ENCODE assay signal across 7 cellular contexts in the genomic region with DNA sequence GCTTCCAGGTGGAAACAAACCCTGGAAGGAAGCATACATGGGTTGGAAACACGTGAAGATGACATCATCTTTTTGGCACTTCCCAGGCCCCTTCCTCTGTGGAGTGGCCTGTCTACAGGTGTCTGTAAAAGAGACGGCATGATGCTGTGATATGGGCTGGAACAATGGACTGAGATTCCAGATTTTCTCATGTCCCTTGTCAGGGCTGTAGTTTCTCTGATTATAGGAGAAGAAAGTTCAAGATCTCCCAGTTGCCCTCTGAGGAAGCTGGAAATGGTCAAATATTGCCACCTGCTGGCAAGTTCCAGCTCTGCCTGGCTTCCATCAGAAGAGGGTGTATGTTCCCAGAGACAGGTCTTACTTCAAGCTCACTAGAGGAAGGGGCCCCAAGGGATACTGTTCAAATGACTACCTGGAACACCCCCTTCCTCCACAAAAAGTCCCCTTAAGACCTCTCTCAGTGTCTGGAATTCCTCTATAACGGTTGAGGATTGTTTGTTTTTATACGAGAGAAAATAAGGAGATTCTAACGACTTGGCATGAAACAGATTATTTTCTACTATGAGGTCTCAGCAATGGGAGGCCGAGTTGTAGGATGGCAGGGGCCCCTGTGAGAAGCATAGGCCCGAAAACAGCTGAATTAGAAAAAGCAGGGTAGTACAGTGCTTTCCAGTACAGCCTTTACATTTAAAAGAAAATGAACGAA. TPM values are rescaled to one million over a fixed set of nuclear protein-coding genes. Genes with fewer than 3 reads are reported as not detected.
DNase-seq lines count a peak whose midpoint lies in the region; ATAC-seq, FAIRE-seq and TF ChIP-seq lines count a peak whose summit lies in the region.

No MANE protein-coding gene starts in this region.

- H3K79me2 ChIP-seq in astrocyte (ENCODE audit: insufficient read depth, low read length) (no peaks in the 10 kb centered on the region), hepatocyte (no peaks in the 10 kb centered on the region), smooth muscle cell (ENCODE audit: low read depth) (no peaks in the 10 kb centered on the region)

- H3K36me3 ChIP-seq in astrocyte (ENCODE audit: insufficient read depth, low read length) (no peaks in the 10 kb centered on the region), hepatocyte (replicated peaks; ENCODE audit: insufficient read depth, low read depth) (no peaks in the 10 kb centered on the region), smooth muscle cell (ENCODE audit: low read depth) (no peaks in the 10 kb centered on the region)

- no peak for TF ChIP-seq POLR2A in GM12891 (IDR thresholded peaks at IDR 0.05; ENCODE audit: low read depth, low read length)

- H3K9ac ChIP-seq in astrocyte (ENCODE audit: low read length) (no peak overlapping the region), smooth muscle cell (ENCODE audit: low read depth) (no peak overlapping the region)

- no peak overlapping the region for H3K27ac ChIP-seq in astrocyte (ENCODE audit: low read depth, low read length)
- no peak overlapping the region for H3K27ac ChIP-seq in hepatocyte
- no peak overlapping the region for H3K27ac ChIP-seq in smooth muscle cell (ENCODE audit: low read depth)

- no peaks in the 10 kb centered on the region for H3K9me3 ChIP-seq in astrocyte (ENCODE audit: insufficient read depth, low read depth, low read length)
- no peaks in the 10 kb centered on the region for H3K9me3 ChIP-seq in hepatocyte (ENCODE audit: low read depth)
- no peaks in the 10 kb centered on the region for H3K9me3 ChIP-seq in smooth muscle cell (replicated peaks; ENCODE audit: low read depth)

- peaks cover 3% of the 10 kb centered on the region for H3K27me3 Mint-ChIP-seq in T-helper 2 cell treated with Interferon-gamma antibody and Interleukin-4, amounts not matched to agents 5 μg/mL and 100 μg/mL, for 36 hours (ENCODE audit: low read depth)
- H3K27me3 Mint-ChIP-seq in astrocyte (ENCODE audit: low read depth, unreplicated experiment) = peaks cover 26% of the 10 kb centered on the region

- H3F3A ChIP-seq in smooth muscle cell (ENCODE audit: low read depth) = no peaks in the 10 kb centered on the region

- no peak overlapping the region for H3K4me3 ChIP-seq in astrocyte (ENCODE audit: insufficient read depth, low read depth, low read length)
- no peak overlapping the region for H3K4me3 ChIP-seq in hepatocyte
- H3K4me3 ChIP-seq in smooth muscle cell = no peak overlapping the region

- H3K4me3 Mint-ChIP-seq in T-helper 2 cell treated with Interferon-gamma antibody and Interleukin-4, amounts not matched to agents 5 μg/mL and 100 μg/mL, for 36 hours = no peak overlapping the region
- no peak overlapping the region for H3K4me3 Mint-ChIP-seq in astrocyte (ENCODE audit: unreplicated experiment)

- H3K4me1 ChIP-seq in astrocyte (ENCODE audit: insufficient read depth, low read length) = no peaks in the 10 kb centered on the region
- peaks cover 4% of the 10 kb centered on the region for H3K4me1 ChIP-seq in hepatocyte (ENCODE audit: insufficient read depth)
- no peaks in the 10 kb centered on the region for H3K4me1 ChIP-seq in smooth muscle cell (ENCODE audit: low read depth)

- H3K9me3 Mint-ChIP-seq in T-helper 2 cell treated with Interferon-gamma antibody and Interleukin-4, amounts not matched to agents 5 μg/mL and 100 μg/mL, for 36 hours = no peaks in the 10 kb centered on the region
- no peaks in the 10 kb centered on the region for H3K9me3 Mint-ChIP-seq in astrocyte (ENCODE audit: unreplicated experiment)

- peak overlapping the region; percentile 19 for H2AFZ ChIP-seq in astrocyte (ENCODE audit: low read depth, low read length)
- H2AFZ ChIP-seq in hepatocyte = no peak overlapping the region
- H2AFZ ChIP-seq in smooth muscle cell (ENCODE audit: low read depth) = no peak overlapping the region

- WGBS in hepatocyte (ENCODE audit: low lambda C conversion rate, missing lambda C conversion rate) = 59% methylated on average over 8 of the region's 8 CpGs
- WGBS in smooth muscle cell (ENCODE audit: low lambda C conversion rate) = 49% methylated on average over 8 of the region's 8 CpGs

- no peaks in the 10 kb centered on the region for H3K36me3 Mint-ChIP-seq in T-helper 2 cell treated with Interferon-gamma antibody and Interleukin-4, amounts not matched to agents 5 μg/mL and 100 μg/mL, for 36 hours (ENCODE audit: low read depth)
- peaks cover 2% of the 10 kb centered on the region for H3K36me3 Mint-ChIP-seq in astrocyte (ENCODE audit: low read depth, unreplicated experiment)

- no peak overlapping the region for H3K4me2 ChIP-seq in astrocyte (ENCODE audit: low read length)
- H3K4me2 ChIP-seq in hepatocyte = no peak overlapping the region
- no peak overlapping the region for H3K4me2 ChIP-seq in smooth muscle cell

- TF ChIP-seq CTCF in astrocyte (IDR thresholded peaks at IDR 0.05; ENCODE audit: insufficient read depth, low read depth, low read length) (peak; percentile 96), hepatocyte (IDR thresholded peaks at IDR 0.05; ENCODE audit: poor library complexity) (peak; percentile 94), smooth muscle cell (IDR thresholded peaks at IDR 0.05; ENCODE audit: borderline replicate concordance, insufficient read depth, poor library complexity, severe bottlenecking) (peak; percentile 89)

- peak; percentile 46 for DNase-seq in GM12891 (ENCODE audit: insufficient read length, low spot score)
- DNase-seq in NCI-H1092 treated with DMSO at 0.1 percent for 48 hours (lab: John Stamatoyannopoulos, UW) = peak; percentile 36
- DNase-seq in T-helper 2 cell treated with Interferon-gamma antibody and Interleukin-4, amounts not matched to agents 5 μg/mL and 100 μg/mL, for 36 hours (ENCODE audit: low spot score) = peak; percentile 68
- peak; percentile 48 for DNase-seq in astrocyte (ENCODE audit: low read depth)
- peak; percentile 84 for DNase-seq in hepatocyte (ENCODE audit: low spot score)
- DNase-seq in smooth muscle cell (lab: John Stamatoyannopoulos, UW; ENCODE audit: unreplicated experiment) = no peak

- H4K20me1 ChIP-seq in astrocyte (ENCODE audit: insufficient read depth, low read length) (no peaks in the 10 kb centered on the region), hepatocyte (ENCODE audit: insufficient read depth, poor library complexity, severe bottlenecking) (no peaks in the 10 kb centered on the region), smooth muscle cell (ENCODE audit: low read depth) (no peaks in the 10 kb centered on the region)

- FAIRE-seq in GM12891 (lab: Jason Lieb, UNC) (peak; percentile 67), astrocyte (lab: Jason Lieb, UNC) (no peak)

- no peaks in the 10 kb centered on the region for H3K9me2 ChIP-seq in hepatocyte (replicated peaks; ENCODE audit: insufficient read depth)

- ATAC-seq in HG02571 (IDR thresholded peaks at IDR 0.05; ENCODE audit: unreplicated experiment) = peak; percentile 88

- H3K27me3 ChIP-seq in astrocyte (ENCODE audit: insufficient read depth, low read length) (peaks cover 2% of the 10 kb centered on the region), hepatocyte (no peaks in the 10 kb centered on the region), smooth muscle cell (ENCODE audit: low read depth) (no peaks in the 10 kb centered on the region)

- peaks cover 9% of the 10 kb centered on the region for H3K4me1 Mint-ChIP-seq in T-helper 2 cell treated with Interferon-gamma antibody and Interleukin-4, amounts not matched to agents 5 μg/mL and 100 μg/mL, for 36 hours (ENCODE audit: low read depth)
- H3K4me1 Mint-ChIP-seq in astrocyte (ENCODE audit: low read depth, unreplicated experiment) = peaks cover 5% of the 10 kb centered on the region

- no peak overlapping the region for H3K27ac Mint-ChIP-seq in T-helper 2 cell treated with Interferon-gamma antibody and Interleukin-4, amounts not matched to agents 5 μg/mL and 100 μg/mL, for 36 hours
- H3K27ac Mint-ChIP-seq in astrocyte (ENCODE audit: unreplicated experiment) = no peak overlapping the region

TF ChIP-seq in GM12891, 5 proteins besides CTCF, POLR2A, EP300 and RAD21:
- TF ChIP-seq POU2F2 (IDR thresholded peaks at IDR 0.05; ENCODE audit: low read depth, low read length) (0 out of 2 replicates have a peak, but pooled peaks have one; percentile 28), SPI1 (IDR thresholded peaks at IDR 0.05; ENCODE audit: low read depth, low read length) (no peak)

RNA-seq across cellular contexts. Expression of a gene that starts 7.3 kb away (rescaled TPM):
- polyA plus RNA-seq in GM12891 (2012; ENCODE audit: low read depth, missing spikeins) = 409 TPM
- 320 and 349 TPM in 2 replicates for total RNA-seq in astrocyte
- total RNA-seq in hepatocyte = 148 and 152 TPM in 2 replicates
- 116 and 122 TPM in 2 replicates for polyA plus RNA-seq in hepatocyte
- 264 and 274 TPM in 2 replicates for total RNA-seq in smooth muscle cell
- polyA plus RNA-seq in smooth muscle cell = 206 and 279 TPM in 2 replicates

RNA-seq across cellular contexts. Expression of a gene that starts 59.1 kb away (rescaled TPM):
- polyA plus RNA-seq in GM12891 (2012; ENCODE audit: low read depth, missing spikeins) = 37.1 TPM
- total RNA-seq in astrocyte (2.0 and 4.1 TPM in 2 replicates), hepatocyte (22.4 and 28.7 TPM in 2 replicates), smooth muscle cell (1.2 and 1.8 TPM in 2 replicates)
- polyA plus RNA-seq in hepatocyte (23.6 and 27.3 TPM in 2 replicates), smooth muscle cell (1.1 and 3.8 TPM in 2 replicates)
